3 cellular contexts compared by ENCODE assay signal in genomic region chr11:130193551-130193950, GRCh38. TPM values are rescaled to one million over a fixed set of nuclear protein-coding genes. Genes with fewer than 3 reads are reported as not detected.
"Had no signal": no experiment of that assay in that cellular context is flagged by ENCODE, and none has a peak within 500 bp of the region (broad histone marks: within the 10 kb centered on the region; RNA-seq: fewer than 3 reads in every experiment).

No MANE protein-coding gene starts in this region.

RNA-seq across cellular contexts. Expression of gene ST14, which starts 34.0 kb away (rescaled TPM):
- total RNA-seq: GM23248, HFFc6, IMR-90 had no signal
- polyA plus RNA-seq: GM23248, IMR-90 had no signal
